ENCODE assay signal across 25 cellular contexts in genomic region chr22:47599753-47600152, GRCh38.
"Had no signal": no experiment of that assay in that cellular context is flagged by ENCODE, and none has a peak within 500 bp of the region (broad histone marks: within the 10 kb centered on the region; RNA-seq: fewer than 3 reads in every experiment).

No MANE protein-coding gene starts in this region.

- H3K4me3 Mint-ChIP-seq: activated naive CD8-positive, alpha-beta T cell; naive thymus-derived CD4-positive, alpha-beta T cell; stimulated activated naive B cell treated with anti-CD40 and anti-IgM and Interleukin-4, amounts not matched to agents 10 μg/mL and 1 μg/mL and 100 μg/mL, for 72 hours had no signal

- H3K27me3 ChIP-seq: colonic mucosa, hepatocyte, transverse colon, vagina had no signal

- H3K36me3 ChIP-seq: colonic mucosa, gastroesophageal sphincter, transverse colon, vagina had no signal

- H2AFZ ChIP-seq: hepatocyte, parathyroid adenoma had no signal

- H3K4me1 ChIP-seq: colonic mucosa, gastroesophageal sphincter, parathyroid adenoma, psoas muscle, transverse colon, vagina had no signal

- H3K4me1 Mint-ChIP-seq: naive thymus-derived CD4-positive, alpha-beta T cell; stimulated activated naive B cell treated with anti-CD40 and anti-IgM and Interleukin-4, amounts not matched to agents 10 μg/mL and 1 μg/mL and 100 μg/mL, for 72 hours had no signal

- ATAC-seq: activated CD4-positive, CD25-positive, alpha-beta regulatory T cell treated with anti-CD3 and anti-CD28 coated beads, Interleukin-2, amount 50 U/mL, for 24 hours; gastroesophageal sphincter; left colon; naive thymus-derived CD4-positive, alpha-beta T cell; psoas muscle; stimulated activated naive B cell treated with anti-CD40 and anti-IgM and Interleukin-4, amounts not matched to agents 10 μg/mL and 1 μg/mL and 100 μg/mL, for 72 hours had no signal

- H3K4me2 ChIP-seq: hepatocyte, smooth muscle cell had no signal

- H3K9ac ChIP-seq: parathyroid adenoma had no signal

- DNase-seq: activated CD4-positive, alpha-beta T cell treated with anti-CD3 and anti-CD28 coated beads for 48 hours; activated CD4-positive, alpha-beta T cell treated with anti-CD3 and anti-CD28 coated beads, Interleukin-2, amount 50 U/mL, for 48 hours; activated naive CD4-positive, alpha-beta T cell treated with Interleukin-2 at 50 U/mL for 16 hours; activated T-cell treated with anti-CD3 and anti-CD28 coated beads, Interleukin-2, amount 50 U/mL, for 48 hours; anterior cingulate cortex; colonic mucosa; effector CD8-positive, alpha-beta T cell; left colon; midbrain; naive thymus-derived CD4-positive, alpha-beta T cell; psoas muscle; stimulated activated CD4-positive, alpha-beta T cell treated with anti-CD3 and anti-CD28 coated beads, Interleukin-15, amount 100 ng/mL, for 24 hours; stimulated activated CD4-positive, alpha-beta T cell treated with anti-CD3 and anti-CD28 coated beads, Interleukin-2, amount 100 ng/mL, for 24 hours; stimulated activated naive B cell treated with anti-CD40 and anti-IgM and Interleukin-4, amounts not matched to agents 10 μg/mL and 1 μg/mL and 100 μg/mL, for 72 hours; T-helper 9 cell; transverse colon had no signal

- H3K79me2 ChIP-seq: hepatocyte, parathyroid adenoma had no signal

- H3K27ac Mint-ChIP-seq: activated naive CD8-positive, alpha-beta T cell; activated T-helper 2 cell treated with anti-CD3 and anti-CD28 coated beads, Interferon-gamma antibody, Interleukin-2, Interleukin-4, amounts not matched to agents 10 μg/mL and 5 μg/mL and 100 μg/mL, durations not matched to agents 14 hours and 24 hours and 36 hours; naive thymus-derived CD4-positive, alpha-beta T cell; stimulated activated naive B cell treated with anti-CD40 and anti-IgM and Interleukin-4, amounts not matched to agents 10 μg/mL and 1 μg/mL and 100 μg/mL, for 72 hours had no signal

- H3K9me3 Mint-ChIP-seq: activated T-helper 2 cell treated with anti-CD3 and anti-CD28 coated beads, Interferon-gamma antibody, Interleukin-2, Interleukin-4, amounts not matched to agents 10 μg/mL and 5 μg/mL and 100 μg/mL, durations not matched to agents 14 hours and 24 hours and 36 hours had no signal

- H3K4me3 ChIP-seq: colonic mucosa, gastroesophageal sphincter, hepatocyte, psoas muscle, smooth muscle cell, transverse colon, vagina had no signal

- H3K27ac ChIP-seq: colonic mucosa, gastroesophageal sphincter, hepatocyte, parathyroid adenoma, psoas muscle, transverse colon, vagina, VCaP had no signal

- H3K9me3 ChIP-seq: colonic mucosa, psoas muscle, transverse colon, vagina had no signal

- H3K36me3 Mint-ChIP-seq: activated naive CD8-positive, alpha-beta T cell; naive thymus-derived CD4-positive, alpha-beta T cell; stimulated activated naive B cell treated with anti-CD40 and anti-IgM and Interleukin-4, amounts not matched to agents 10 μg/mL and 1 μg/mL and 100 μg/mL, for 72 hours had no signal
